Comparison of ENCODE assay signal across 2 cellular contexts in the genomic region with DNA sequence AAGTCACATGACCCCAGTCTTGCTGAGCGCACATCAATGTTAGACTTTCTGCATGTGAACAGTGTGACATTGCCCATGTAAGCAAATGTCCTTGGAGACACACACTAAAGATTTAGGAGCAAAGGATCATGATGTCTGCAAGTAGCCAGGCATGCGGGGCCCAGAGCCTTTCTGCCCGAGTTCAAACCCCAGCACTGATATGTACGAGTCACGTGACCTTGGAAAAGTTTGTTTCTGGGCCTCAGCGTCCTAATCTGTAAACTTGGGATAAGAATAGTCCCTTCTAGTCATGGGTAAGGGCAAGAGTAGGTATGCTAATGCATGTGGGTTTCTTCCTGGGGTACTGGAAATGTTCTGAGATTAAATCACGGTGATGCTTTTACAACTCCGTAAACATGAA.
TF ChIP-seq lines count a peak whose summit lies in the region.

No MANE protein-coding gene starts in this region.

TF ChIP-seq in HCT116, 20 proteins besides CTCF, POLR2A, EP300 and RAD21:
- no peak for TF ChIP-seq SP1 (IDR thresholded peaks at IDR 0.05; ENCODE audit: low read depth)
- TF ChIP-seq ZFX (IDR thresholded peaks at IDR 0.05), result no peak
- TF ChIP-seq ATF3 (IDR thresholded peaks at IDR 0.05), result no peak
- no peak for TF ChIP-seq ZNF274 (IDR thresholded peaks at IDR 0.05; ENCODE audit: low read depth, low read length)
- no peak for TF ChIP-seq ELF1 (IDR thresholded peaks at IDR 0.05; ENCODE audit: borderline replicate concordance, low read depth)
- no peak for TF ChIP-seq YY1 (IDR thresholded peaks at IDR 0.05; ENCODE audit: extremely low read depth, insufficient replicate concordance, low read depth, low read length)
- no peak for TF ChIP-seq EGR1 (IDR thresholded peaks at IDR 0.05; ENCODE audit: low read depth)
- TF ChIP-seq, protein P1, sequence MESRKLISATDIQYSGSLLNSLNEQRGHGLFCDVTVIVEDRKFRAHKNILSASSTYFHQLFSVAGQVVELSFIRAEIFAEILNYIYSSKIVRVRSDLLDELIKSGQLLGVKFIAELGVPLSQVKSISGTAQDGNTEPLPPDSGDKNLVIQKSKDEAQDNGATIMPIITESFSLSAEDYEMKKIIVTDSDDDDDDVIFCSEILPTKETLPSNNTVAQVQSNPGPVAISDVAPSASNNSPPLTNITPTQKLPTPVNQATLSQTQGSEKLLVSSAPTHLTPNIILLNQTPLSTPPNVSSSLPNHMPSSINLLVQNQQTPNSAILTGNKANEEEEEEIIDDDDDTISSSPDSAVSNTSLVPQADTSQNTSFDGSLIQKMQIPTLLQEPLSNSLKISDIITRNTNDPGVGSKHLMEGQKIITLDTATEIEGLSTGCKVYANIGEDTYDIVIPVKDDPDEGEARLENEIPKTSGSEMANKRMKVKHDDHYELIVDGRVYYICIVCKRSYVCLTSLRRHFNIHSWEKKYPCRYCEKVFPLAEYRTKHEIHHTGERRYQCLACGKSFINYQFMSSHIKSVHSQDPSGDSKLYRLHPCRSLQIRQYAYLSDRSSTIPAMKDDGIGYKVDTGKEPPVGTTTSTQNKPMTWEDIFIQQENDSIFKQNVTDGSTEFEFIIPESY (IDR thresholded peaks at IDR 0.05; ENCODE audit: extremely low read depth, insufficient replicate concordance, low read length), result no peak
- TF ChIP-seq SRF (IDR thresholded peaks at IDR 0.05; ENCODE audit: low read depth), result no peak
- no peak for TF ChIP-seq SIN3A (IDR thresholded peaks at IDR 0.05; ENCODE audit: low read depth)
- no peak for TF ChIP-seq TCF7L2 (IDR thresholded peaks at IDR 0.05; ENCODE audit: borderline replicate concordance, extremely low read depth, insufficient read depth, insufficient read length)
- no peak for TF ChIP-seq CEBPB (IDR thresholded peaks at IDR 0.05; ENCODE audit: low read depth)
- TF ChIP-seq CBX3 (IDR thresholded peaks at IDR 0.05; ENCODE audit: low read depth), result no peak
- TF ChIP-seq JUND (IDR thresholded peaks at IDR 0.05), result no peak
- TF ChIP-seq POLR2AphosphoS5 (IDR thresholded peaks at IDR 0.05; ENCODE audit: low read depth, low read length), result no peak
- no peak for TF ChIP-seq FOSL1 (IDR thresholded peaks at IDR 0.05; ENCODE audit: low read depth)
- no peak for TF ChIP-seq MAX (IDR thresholded peaks at IDR 0.05)

TF ChIP-seq in K562, 482 proteins besides CTCF, POLR2A, EP300 and RAD21 (continues in another document):
- TF ChIP-seq, protein P2, sequence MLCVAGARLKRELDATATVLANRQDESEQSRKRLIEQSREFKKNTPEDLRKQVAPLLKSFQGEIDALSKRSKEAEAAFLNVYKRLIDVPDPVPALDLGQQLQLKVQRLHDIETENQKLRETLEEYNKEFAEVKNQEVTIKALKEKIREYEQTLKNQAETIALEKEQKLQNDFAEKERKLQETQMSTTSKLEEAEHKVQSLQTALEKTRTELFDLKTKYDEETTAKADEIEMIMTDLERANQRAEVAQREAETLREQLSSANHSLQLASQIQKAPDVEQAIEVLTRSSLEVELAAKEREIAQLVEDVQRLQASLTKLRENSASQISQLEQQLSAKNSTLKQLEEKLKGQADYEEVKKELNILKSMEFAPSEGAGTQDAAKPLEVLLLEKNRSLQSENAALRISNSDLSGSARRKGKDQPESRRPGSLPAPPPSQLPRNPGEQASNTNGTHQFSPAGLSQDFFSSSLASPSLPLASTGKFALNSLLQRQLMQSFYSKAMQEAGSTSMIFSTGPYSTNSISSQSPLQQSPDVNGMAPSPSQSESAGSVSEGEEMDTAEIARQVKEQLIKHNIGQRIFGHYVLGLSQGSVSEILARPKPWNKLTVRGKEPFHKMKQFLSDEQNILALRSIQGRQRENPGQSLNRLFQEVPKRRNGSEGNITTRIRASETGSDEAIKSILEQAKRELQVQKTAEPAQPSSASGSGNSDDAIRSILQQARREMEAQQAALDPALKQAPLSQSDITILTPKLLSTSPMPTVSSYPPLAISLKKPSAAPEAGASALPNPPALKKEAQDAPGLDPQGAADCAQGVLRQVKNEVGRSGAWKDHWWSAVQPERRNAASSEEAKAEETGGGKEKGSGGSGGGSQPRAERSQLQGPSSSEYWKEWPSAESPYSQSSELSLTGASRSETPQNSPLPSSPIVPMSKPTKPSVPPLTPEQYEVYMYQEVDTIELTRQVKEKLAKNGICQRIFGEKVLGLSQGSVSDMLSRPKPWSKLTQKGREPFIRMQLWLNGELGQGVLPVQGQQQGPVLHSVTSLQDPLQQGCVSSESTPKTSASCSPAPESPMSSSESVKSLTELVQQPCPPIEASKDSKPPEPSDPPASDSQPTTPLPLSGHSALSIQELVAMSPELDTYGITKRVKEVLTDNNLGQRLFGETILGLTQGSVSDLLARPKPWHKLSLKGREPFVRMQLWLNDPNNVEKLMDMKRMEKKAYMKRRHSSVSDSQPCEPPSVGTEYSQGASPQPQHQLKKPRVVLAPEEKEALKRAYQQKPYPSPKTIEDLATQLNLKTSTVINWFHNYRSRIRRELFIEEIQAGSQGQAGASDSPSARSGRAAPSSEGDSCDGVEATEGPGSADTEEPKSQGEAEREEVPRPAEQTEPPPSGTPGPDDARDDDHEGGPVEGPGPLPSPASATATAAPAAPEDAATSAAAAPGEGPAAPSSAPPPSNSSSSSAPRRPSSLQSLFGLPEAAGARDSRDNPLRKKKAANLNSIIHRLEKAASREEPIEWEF (CRISPR knock-in tag; IDR thresholded peaks at IDR 0.05), result no peak
- no peak for TF ChIP-seq NCOR1 (IDR thresholded peaks at IDR 0.05)
- peak; percentile 51 for TF ChIP-seq CBFA2T2 (conservative IDR thresholded peaks at IDR 0.05)
- TF ChIP-seq THAP12 (CRISPR knock-in tag; IDR thresholded peaks at IDR 0.05), result no peak
- no peak for TF ChIP-seq CLOCK (CRISPR knock-in tag; IDR thresholded peaks at IDR 0.05; ENCODE audit: borderline replicate concordance)
- peak; percentile 70; the same call in 1 of the 2 replicates for TF ChIP-seq TOE1 (IDR thresholded peaks at IDR 0.05; ENCODE audit: borderline replicate concordance)
- TF ChIP-seq TOE1 (CRISPR knock-in tag; IDR thresholded peaks at IDR 0.05; ENCODE audit: borderline replicate concordance, low read depth), result no peak
- TF ChIP-seq, protein P3, sequence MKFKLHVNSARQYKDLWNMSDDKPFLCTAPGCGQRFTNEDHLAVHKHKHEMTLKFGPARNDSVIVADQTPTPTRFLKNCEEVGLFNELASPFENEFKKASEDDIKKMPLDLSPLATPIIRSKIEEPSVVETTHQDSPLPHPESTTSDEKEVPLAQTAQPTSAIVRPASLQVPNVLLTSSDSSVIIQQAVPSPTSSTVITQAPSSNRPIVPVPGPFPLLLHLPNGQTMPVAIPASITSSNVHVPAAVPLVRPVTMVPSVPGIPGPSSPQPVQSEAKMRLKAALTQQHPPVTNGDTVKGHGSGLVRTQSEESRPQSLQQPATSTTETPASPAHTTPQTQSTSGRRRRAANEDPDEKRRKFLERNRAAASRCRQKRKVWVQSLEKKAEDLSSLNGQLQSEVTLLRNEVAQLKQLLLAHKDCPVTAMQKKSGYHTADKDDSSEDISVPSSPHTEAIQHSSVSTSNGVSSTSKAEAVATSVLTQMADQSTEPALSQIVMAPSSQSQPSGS (CRISPR knock-in tag; IDR thresholded peaks at IDR 0.05), result no peak
- TF ChIP-seq NRF1 (conservative IDR thresholded peaks at IDR 0.05 in 1 of 2, IDR thresholded peaks at IDR 0.05 in 1 of 2), result no peak
- TF ChIP-seq NFYB (IDR thresholded peaks at IDR 0.05; ENCODE audit: extremely low read depth, insufficient read length), result no peak
- peak; percentile 48; the same call in 1 of the 2 replicates for TF ChIP-seq USF2 (CRISPR knock-in tag; IDR thresholded peaks at IDR 0.05)
- TF ChIP-seq HDAC8 (tag; IDR thresholded peaks at IDR 0.05), result no peak
- TF ChIP-seq, protein P4, sequence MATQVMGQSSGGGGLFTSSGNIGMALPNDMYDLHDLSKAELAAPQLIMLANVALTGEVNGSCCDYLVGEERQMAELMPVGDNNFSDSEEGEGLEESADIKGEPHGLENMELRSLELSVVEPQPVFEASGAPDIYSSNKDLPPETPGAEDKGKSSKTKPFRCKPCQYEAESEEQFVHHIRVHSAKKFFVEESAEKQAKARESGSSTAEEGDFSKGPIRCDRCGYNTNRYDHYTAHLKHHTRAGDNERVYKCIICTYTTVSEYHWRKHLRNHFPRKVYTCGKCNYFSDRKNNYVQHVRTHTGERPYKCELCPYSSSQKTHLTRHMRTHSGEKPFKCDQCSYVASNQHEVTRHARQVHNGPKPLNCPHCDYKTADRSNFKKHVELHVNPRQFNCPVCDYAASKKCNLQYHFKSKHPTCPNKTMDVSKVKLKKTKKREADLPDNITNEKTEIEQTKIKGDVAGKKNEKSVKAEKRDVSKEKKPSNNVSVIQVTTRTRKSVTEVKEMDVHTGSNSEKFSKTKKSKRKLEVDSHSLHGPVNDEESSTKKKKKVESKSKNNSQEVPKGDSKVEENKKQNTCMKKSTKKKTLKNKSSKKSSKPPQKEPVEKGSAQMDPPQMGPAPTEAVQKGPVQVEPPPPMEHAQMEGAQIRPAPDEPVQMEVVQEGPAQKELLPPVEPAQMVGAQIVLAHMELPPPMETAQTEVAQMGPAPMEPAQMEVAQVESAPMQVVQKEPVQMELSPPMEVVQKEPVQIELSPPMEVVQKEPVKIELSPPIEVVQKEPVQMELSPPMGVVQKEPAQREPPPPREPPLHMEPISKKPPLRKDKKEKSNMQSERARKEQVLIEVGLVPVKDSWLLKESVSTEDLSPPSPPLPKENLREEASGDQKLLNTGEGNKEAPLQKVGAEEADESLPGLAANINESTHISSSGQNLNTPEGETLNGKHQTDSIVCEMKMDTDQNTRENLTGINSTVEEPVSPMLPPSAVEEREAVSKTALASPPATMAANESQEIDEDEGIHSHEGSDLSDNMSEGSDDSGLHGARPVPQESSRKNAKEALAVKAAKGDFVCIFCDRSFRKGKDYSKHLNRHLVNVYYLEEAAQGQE (CRISPR knock-in tag; IDR thresholded peaks at IDR 0.05; ENCODE audit: low read depth), result no peak
- TF ChIP-seq ZZZ3 (IDR thresholded peaks at IDR 0.05), result no peak
- TF ChIP-seq MECOM (CRISPR knock-in tag; IDR thresholded peaks at IDR 0.05), result no peak
- TF ChIP-seq, protein P5, sequence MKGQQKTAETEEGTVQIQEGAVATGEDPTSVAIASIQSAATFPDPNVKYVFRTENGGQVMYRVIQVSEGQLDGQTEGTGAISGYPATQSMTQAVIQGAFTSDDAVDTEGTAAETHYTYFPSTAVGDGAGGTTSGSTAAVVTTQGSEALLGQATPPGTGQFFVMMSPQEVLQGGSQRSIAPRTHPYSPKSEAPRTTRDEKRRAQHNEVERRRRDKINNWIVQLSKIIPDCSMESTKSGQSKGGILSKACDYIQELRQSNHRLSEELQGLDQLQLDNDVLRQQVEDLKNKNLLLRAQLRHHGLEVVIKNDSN (CRISPR knock-in tag; IDR thresholded peaks at IDR 0.05), result peak; percentile 63
- TF ChIP-seq PRMT5 (CRISPR knock-in tag; IDR thresholded peaks at IDR 0.05), result no peak
- no peak for TF ChIP-seq KDM4B (IDR thresholded peaks at IDR 0.05; ENCODE audit: borderline replicate concordance in 2 of 2, low read depth in 1 of 2)
- TF ChIP-seq ZNF785 (CRISPR knock-in tag; IDR thresholded peaks at IDR 0.05), result no peak
- no peak for TF ChIP-seq YY1 (IDR thresholded peaks at IDR 0.05; ENCODE audit: borderline replicate concordance in 1 of 3, control insufficient read depth in 1 of 3, extremely low read depth in 1 of 3, insufficient read depth in 3 of 3, insufficient read length in 1 of 3, insufficient replicate concordance in 2 of 3, low read depth in 1 of 3, low read length in 2 of 3)
- TF ChIP-seq PTRF (tag; IDR thresholded peaks at IDR 0.05), result no peak
- TF ChIP-seq GABPA (tag; conservative IDR thresholded peaks at IDR 0.05; ENCODE audit: low read depth), result no peak
- TF ChIP-seq RAD51 (IDR thresholded peaks at IDR 0.05; ENCODE audit: borderline replicate concordance, low read depth), result peak; percentile 84
- TF ChIP-seq SMC3 (conservative IDR thresholded peaks at IDR 0.05; ENCODE audit: insufficient read depth, low read depth, low read length), result no peak
- no peak for TF ChIP-seq E2F6 (IDR thresholded peaks at IDR 0.05; ENCODE audit: borderline replicate concordance in 1 of 2, extremely low read depth in 1 of 2, insufficient read depth in 1 of 2, insufficient read length in 1 of 2, low read depth in 1 of 2, low read length in 1 of 2, poor library complexity in 1 of 2, severe bottlenecking in 1 of 2)
- no peak for TF ChIP-seq HNRNPK (IDR thresholded peaks at IDR 0.05; ENCODE audit: low read depth, low read length, poor library complexity, severe bottlenecking)
